Comparison of ENCODE assay signal across 8 cellular contexts in genomic region chr14:96098309-96098998, GRCh38. TPM values are rescaled to one million over a fixed set of nuclear protein-coding genes. Genes with fewer than 3 reads are reported as not detected.
DNase-seq lines count a peak whose midpoint lies in the region; ATAC-seq and TF ChIP-seq lines count a peak whose summit lies in the region.

No MANE protein-coding gene starts in this region.

- H3K9me2 ChIP-seq in DOHH2 (replicated peaks; ENCODE audit: control insufficient read depth, low read length) (no peaks in the 10 kb centered on the region), OCI-LY7 (ENCODE audit: insufficient read depth, low read length) (no peaks in the 10 kb centered on the region)

- peak overlapping the region; percentile 67 for H2AFZ ChIP-seq in OCI-LY7 (ENCODE audit: low read length)

- CTCF ChIA-PET in OCI-LY7 (lab: Charles Lee; ENCODE audit: unreplicated experiment) = interaction anchor here (0.6 to 0.9 kb wide), 4 partner anchors 33 to 538 kb away, joined by 3 to 4 read pairs (median 3); no protein-coding TSS in a partner anchor

- TF ChIP-seq CTCF in DOHH2 (IDR thresholded peaks at IDR 0.05; ENCODE audit: low read depth, low read length, poor library complexity, severe bottlenecking) = peak; percentile 75
- peak; percentile 74 for TF ChIP-seq CTCF in OCI-LY7 (conservative IDR thresholded peaks at IDR 0.05; ENCODE audit: low read length)

- H3K4me2 ChIP-seq in DOHH2 (ENCODE audit: low read length) = peak overlapping the region; percentile 38; the same call in 1 of the 2 replicates
- peak overlapping the region; percentile 39 for H3K4me2 ChIP-seq in OCI-LY7 (ENCODE audit: low read length)

- H3K4me3 ChIP-seq in DOHH2 (ENCODE audit: low read length) (0 out of 2 replicates have a peak overlapping the region, but pooled peaks have one; percentile 28), OCI-LY7 (ENCODE audit: low read depth, low read length, poor library complexity, severe bottlenecking) (no peak overlapping the region)

- ATAC-seq in GM19023 (IDR thresholded peaks at IDR 0.05; ENCODE audit: unreplicated experiment) (no peak), HG02852 (IDR thresholded peaks at IDR 0.05; ENCODE audit: unreplicated experiment) (no peak)

- in situ Hi-C loops in KBM-7 (cut with MboI; ENCODE audit: low pct_unique_long_range_greater_than_20kb, low sequenced_read_pairs) = no loop called here

- H3K27me3 ChIP-seq in DOHH2 (ENCODE audit: control insufficient read depth, low read length) = no peaks in the 10 kb centered on the region

- no peaks in the 10 kb centered on the region for H3F3A ChIP-seq in DOHH2 (ENCODE audit: control insufficient read depth, insufficient read depth)

- no peak overlapping the region for H3K27ac ChIP-seq in DOHH2 (ENCODE audit: low read depth, low read length)
- H3K27ac ChIP-seq in OCI-LY7 (ENCODE audit: low read depth, low read length, poor library complexity, severe bottlenecking) = no peak overlapping the region

- H4K20me1 ChIP-seq in DOHH2 (ENCODE audit: control insufficient read depth, insufficient read depth, low read depth, low read length) (no peaks in the 10 kb centered on the region), OCI-LY7 (ENCODE audit: insufficient read depth, low read length) (no peaks in the 10 kb centered on the region)

- POLR2A ChIA-PET in OCI-LY7 (lab: Charles Lee) = no interaction called here

- intact Hi-C loops in OCI-LY7 (cut with micrococcal nuclease; ENCODE audit: unreplicated experiment) = loop anchor here (1.0 to 10.0 kb wide), 3 partner anchors 42 to 534 kb away; no protein-coding TSS in a partner anchor

- peaks cover 4% of the 10 kb centered on the region; the same call in 1 of the 2 replicates for H3K4me1 ChIP-seq in DOHH2 (ENCODE audit: control insufficient read depth, low read length)
- no peaks in the 10 kb centered on the region for H3K4me1 ChIP-seq in OCI-LY7 (ENCODE audit: insufficient read depth, low read length, poor library complexity, severe bottlenecking)

- no TSS peak for BruUV-seq in OCI-LY7 (replicated peaks; lab: Mats Ljungman, UMichigan)

- DNase-seq in KBM-7 = peak; percentile 55
- peak; percentile 46 for DNase-seq in OCI-LY7 (ENCODE audit: low spot score)
- DNase-seq in ecto neural progenitor cell (ENCODE audit: low spot score) = peak; percentile 72
- peak; percentile 62 for DNase-seq in middle frontal gyrus (ENCODE audit: extremely low spot score, low spot score)
- no peak for DNase-seq in germinal center (ENCODE audit: low spot score)

- H3K79me2 ChIP-seq in DOHH2 (ENCODE audit: control insufficient read depth, low read length) (no peaks in the 10 kb centered on the region), OCI-LY7 (ENCODE audit: insufficient read depth, low read depth, low read length) (no peaks in the 10 kb centered on the region)

- H3K36me3 ChIP-seq in DOHH2 (ENCODE audit: control insufficient read depth, low read length) (no peaks in the 10 kb centered on the region), OCI-LY7 (ENCODE audit: insufficient read depth, low read length) (no peaks in the 10 kb centered on the region)

- H3K9me3 ChIP-seq in DOHH2 (ENCODE audit: control insufficient read depth, insufficient read depth, low read length) = no peaks in the 10 kb centered on the region
- H3K9me3 ChIP-seq in OCI-LY7 (ENCODE audit: low read length) = no peaks in the 10 kb centered on the region

RNA-seq across cellular contexts. Expression of gene C14orf132, which starts 59.3 kb away (rescaled TPM):
- total RNA-seq in OCI-LY7 (2014; rRNA removed; shearing (Covaris generic)) = 0.03 TPM in 1 of 2 replicates, not detected in the other
- 0.20 and 0.27 TPM in 2 replicates for total RNA-seq in OCI-LY7 (2022)
